Comparison of ENCODE assay signal across 9 cellular contexts in genomic region chr14:23119362-23120327, GRCh38. TPM values are rescaled to one million over a fixed set of nuclear protein-coding genes. Genes with fewer than 3 reads are reported as not detected.
DNase-seq lines count a peak whose midpoint lies in the region; ATAC-seq lines count a peak whose summit lies in the region.
"Had no signal": no experiment of that assay in that cellular context is flagged by ENCODE, and none has a peak within 500 bp of the region (broad histone marks: within the 10 kb centered on the region; RNA-seq: fewer than 3 reads in every experiment).

No MANE protein-coding gene starts in this region.

- H3K9me3 ChIP-seq in T-helper 17 cell (ENCODE audit: control insufficient read depth, low read length, poor library complexity, severe bottlenecking): no peaks in the 10 kb centered on the region

- peaks cover 28% of the 10 kb centered on the region for H3K4me1 Mint-ChIP-seq in T-helper 17 cell
- H3K4me1 Mint-ChIP-seq in stimulated activated naive CD8-positive, alpha-beta T cell treated with anti-CD3 and anti-CD28 coated beads, Interleukin-15, Interleukin-2, amounts not matched to agents 100 ng/mL and 50 ng/mL, for 24 hours (ENCODE audit: low read depth): peaks cover 35% of the 10 kb centered on the region

- peak overlapping the region; percentile 88 for H3K27ac Mint-ChIP-seq in T-helper 17 cell
- peak overlapping the region; percentile 74 for H3K27ac Mint-ChIP-seq in stimulated activated naive CD8-positive, alpha-beta T cell treated with anti-CD3 and anti-CD28 coated beads, Interleukin-15, Interleukin-2, amounts not matched to agents 100 ng/mL and 50 ng/mL, for 24 hours

- H3K4me3 Mint-ChIP-seq in T-helper 17 cell: peak overlapping the region; percentile 77
- H3K4me3 Mint-ChIP-seq in stimulated activated naive CD8-positive, alpha-beta T cell treated with anti-CD3 and anti-CD28 coated beads, Interleukin-15, Interleukin-2, amounts not matched to agents 100 ng/mL and 50 ng/mL, for 24 hours: no peak overlapping the region

- peaks cover 13% of the 10 kb centered on the region for H3K27me3 Mint-ChIP-seq in T-helper 17 cell
- no peaks in the 10 kb centered on the region for H3K27me3 Mint-ChIP-seq in stimulated activated naive CD8-positive, alpha-beta T cell treated with anti-CD3 and anti-CD28 coated beads, Interleukin-15, Interleukin-2, amounts not matched to agents 100 ng/mL and 50 ng/mL, for 24 hours

- peak; percentile 81 for DNase-seq in activated CD8-positive, alpha-beta memory T cell treated with anti-CD3 and anti-CD28 coated beads for 24 hours
- DNase-seq in activated CD8-positive, alpha-beta memory T cell treated with anti-CD3 and anti-CD28 coated beads, Interleukin-2, amount 50 U/mL, for 4 hours: no peak
- peak in 1 of 3 donors; percentile 19 for DNase-seq in T-helper 17 cell
- peak; percentile 54 for DNase-seq in central memory CD4-positive, alpha-beta T cell
- no peak for DNase-seq in cerebellar nuclear complex (lab: John Stamatoyannopoulos, UW)
- no peak for DNase-seq in DMS79 (lab: John Stamatoyannopoulos, UW)
- no peak for DNase-seq in left lobe of liver (ENCODE audit: low spot score)

- H3K36me3 Mint-ChIP-seq in T-helper 17 cell (ENCODE audit: low read depth): no peaks in the 10 kb centered on the region
- no peaks in the 10 kb centered on the region for H3K36me3 Mint-ChIP-seq in stimulated activated naive CD8-positive, alpha-beta T cell treated with anti-CD3 and anti-CD28 coated beads, Interleukin-15, Interleukin-2, amounts not matched to agents 100 ng/mL and 50 ng/mL, for 24 hours (ENCODE audit: low read depth)

- no peaks in the 10 kb centered on the region for H3K9me3 Mint-ChIP-seq in stimulated activated naive CD8-positive, alpha-beta T cell treated with anti-CD3 and anti-CD28 coated beads, Interleukin-15, Interleukin-2, amounts not matched to agents 100 ng/mL and 50 ng/mL, for 24 hours

- ATAC-seq in T-helper 17 cell (peak; percentile 65), left lobe of liver (no peak)

RNA-seq across cellular contexts. Expression of gene CEBPE, which starts 0.6 kb away (rescaled TPM):
- under 1 TPM in 1 of 2 donors, not detected in 1; 0.25 TPM for total RNA-seq in T-helper 17 cell
- total RNA-seq in left lobe of liver: not detected

RNA-seq across cellular contexts. Expression of gene CIROP, which starts 14.9 kb away (rescaled TPM):
- total RNA-seq in T-helper 17 cell: not detected
- not detected for total RNA-seq in left lobe of liver
- total RNA-seq: skeletal muscle tissue had no signal

RNA-seq across cellular contexts. Expression of gene C14orf119, which starts 24.3 kb away (rescaled TPM):
- total RNA-seq in T-helper 17 cell: 10 to 100 TPM; 10.5 to 11.6 TPM
- 14.4 TPM for total RNA-seq in left lobe of liver

RNA-seq across cellular contexts. Expression of gene ACIN1, which starts 24.7 kb away (rescaled TPM):
- total RNA-seq in T-helper 17 cell (100 to 1,000 TPM; 264 to 298 TPM), left lobe of liver (48.2 TPM)

Comparison
In these comparisons a context has a peak if more than half of its experiments do, and no peak if none do; other contexts are left out.
1. DNase-seq: peak in activated CD8-positive, alpha-beta memory T cell treated with anti-CD3 and anti-CD28 coated beads for 24 hours (single experiment) and central memory CD4-positive, alpha-beta T cell (single experiment); none in activated CD8-positive, alpha-beta memory T cell treated with anti-CD3 and anti-CD28 coated beads, Interleukin-2, amount 50 U/mL, for 4 hours (single experiment), cerebellar nuclear complex (0 of 2), DMS79 (single experiment) and left lobe of liver (single experiment).